In the genomic region with DNA sequence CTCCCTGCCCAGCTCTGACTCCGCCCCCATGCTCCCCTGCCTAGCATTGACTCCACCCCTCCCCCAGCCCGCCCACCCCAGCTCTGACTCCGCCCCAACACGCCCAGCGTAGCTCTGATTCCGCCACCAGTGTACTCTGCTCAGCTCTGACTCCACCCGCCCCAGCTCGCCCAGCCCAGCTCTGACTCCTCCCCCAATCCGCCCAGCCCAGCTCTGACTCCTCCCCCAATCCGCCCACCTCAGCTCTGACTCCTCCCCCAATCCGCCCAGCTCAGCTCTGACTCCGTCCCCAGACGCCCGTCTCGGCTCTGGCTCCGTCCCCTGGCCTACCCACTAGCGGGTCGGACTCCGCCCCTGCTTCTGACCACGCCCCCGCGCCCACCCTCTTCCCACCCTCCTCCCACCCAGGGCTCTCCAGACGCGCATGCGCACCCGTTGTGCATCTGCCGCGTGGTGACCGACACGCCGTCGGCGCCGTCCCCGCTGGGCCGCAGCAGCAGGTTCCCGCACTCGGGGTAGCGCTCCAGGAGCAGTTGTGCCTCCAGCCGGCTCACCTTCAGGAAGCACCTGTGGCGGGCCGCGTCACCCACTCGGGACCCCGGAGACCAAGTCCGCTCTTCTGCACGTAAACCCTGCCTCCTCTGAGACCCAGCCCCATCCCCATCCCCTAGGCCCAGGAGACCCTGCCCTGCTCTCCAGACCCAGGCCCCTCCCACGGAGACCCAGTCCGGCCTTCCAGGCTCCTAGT, we compare ENCODE assay signal across 7 cellular contexts. TPM values are rescaled to one million over a fixed set of nuclear protein-coding genes. Genes with fewer than 3 reads are reported as not detected.
DNase-seq lines count a peak whose midpoint lies in the region; ATAC-seq and TF ChIP-seq lines count a peak whose summit lies in the region.

No MANE protein-coding gene starts in this region.

- H3K9me3 ChIP-seq in OCI-LY7 (ENCODE audit: low read length), result no peaks in the 10 kb centered on the region

- no peak for TF ChIP-seq CTCF in OCI-LY7 (conservative IDR thresholded peaks at IDR 0.05; ENCODE audit: low read length)
- TF ChIP-seq CTCF in fibroblast of the aortic adventitia (IDR thresholded peaks at IDR 0.05; ENCODE audit: insufficient read depth, low read length), result no peak
- no peak for TF ChIP-seq CTCF in neural crest cell (conservative IDR thresholded peaks at IDR 0.05)

- H3K4me1 Mint-ChIP-seq in activated T-helper 1 cell treated with anti-CD3 and anti-CD28 coated beads, Interleukin-12 subunit alpha, Interleukin-12 subunit beta, Interleukin-2, Interleukin-4 antibody, amounts not matched to agents 30 ng/mL and 10 ng/mL and 1 ng/mL, durations not matched to agents 14 hours and 24 hours and 36 hours (ENCODE audit: low read depth), result peaks cover 15% of the 10 kb centered on the region
- H3K4me1 Mint-ChIP-seq in neural crest cell, result peaks cover 19% of the 10 kb centered on the region

- DNase-seq in OCI-LY7 (ENCODE audit: low spot score) (peak; percentile 22), fibroblast of the aortic adventitia (ENCODE audit: low read depth) (peak; percentile 98), neural crest cell (ENCODE audit: low read depth, low spot score) (peak; percentile 97)
- DNase-seq in activated T-helper 1 cell treated with anti-CD3 and anti-CD28 coated beads, Interleukin-12 subunit alpha, Interleukin-12 subunit beta, Interleukin-2, Interleukin-4 antibody, amounts not matched to agents 30 ng/mL and 10 ng/mL and 1 ng/mL, durations not matched to agents 14 hours and 24 hours and 36 hours (ENCODE audit: low spot score), result peak; percentile 87
- peak; percentile 88 for DNase-seq in stimulated activated naive CD4-positive, alpha-beta T cell treated with Interleukin-2 at 50 U/mL for 16 hours (lab: John Stamatoyannopoulos, UW)

- intact Hi-C loops in OCI-LY7 (cut with micrococcal nuclease; ENCODE audit: unreplicated experiment), result no loop called here
- intact Hi-C loops in activated T-helper 1 cell treated with anti-CD3 and anti-CD28 coated beads, Interleukin-12 subunit alpha, Interleukin-12 subunit beta, Interleukin-2, Interleukin-4 antibody, amounts not matched to agents 30 ng/mL and 10 ng/mL and 1 ng/mL, durations not matched to agents 14 hours and 24 hours and 36 hours (cut with micrococcal nuclease), result loop anchor here (1.0 to 2.0 kb wide), 8 partner anchors 15 to 308 kb away; partner anchors contain the start of genes CHAF1A, FSD1, MPND and UBXN6

- no peaks in the 10 kb centered on the region for H3K9me2 ChIP-seq in OCI-LY7 (ENCODE audit: insufficient read depth, low read length)

- peaks cover 5% of the 10 kb centered on the region for H3K36me3 Mint-ChIP-seq in activated T-helper 1 cell treated with anti-CD3 and anti-CD28 coated beads, Interleukin-12 subunit alpha, Interleukin-12 subunit beta, Interleukin-2, Interleukin-4 antibody, amounts not matched to agents 30 ng/mL and 10 ng/mL and 1 ng/mL, durations not matched to agents 14 hours and 24 hours and 36 hours (ENCODE audit: low read depth)
- peaks cover 2% of the 10 kb centered on the region for H3K36me3 Mint-ChIP-seq in neural crest cell (ENCODE audit: low read depth)

- H3K4me3 ChIP-seq in OCI-LY7 (ENCODE audit: low read depth, low read length, poor library complexity, severe bottlenecking), result no peak overlapping the region
- H3K4me3 ChIP-seq in fibroblast of the aortic adventitia (ENCODE audit: low read depth, low read length), result peak overlapping the region; percentile 78

- H2AFZ ChIP-seq in OCI-LY7 (ENCODE audit: low read length), result no peak overlapping the region

- peak overlapping the region; percentile 84 for H3K4me3 Mint-ChIP-seq in activated T-helper 1 cell treated with anti-CD3 and anti-CD28 coated beads, Interleukin-12 subunit alpha, Interleukin-12 subunit beta, Interleukin-2, Interleukin-4 antibody, amounts not matched to agents 30 ng/mL and 10 ng/mL and 1 ng/mL, durations not matched to agents 14 hours and 24 hours and 36 hours
- peak overlapping the region; percentile 85 for H3K4me3 Mint-ChIP-seq in neural crest cell

- peaks cover 8% of the 10 kb centered on the region for H3K4me1 ChIP-seq in OCI-LY7 (ENCODE audit: insufficient read depth, low read length, poor library complexity, severe bottlenecking)

- no TSS peak for BruUV-seq in OCI-LY7 (replicated peaks; lab: Mats Ljungman, UMichigan)

- no peaks in the 10 kb centered on the region for H3K9me3 Mint-ChIP-seq in activated T-helper 1 cell treated with anti-CD3 and anti-CD28 coated beads, Interleukin-12 subunit alpha, Interleukin-12 subunit beta, Interleukin-2, Interleukin-4 antibody, amounts not matched to agents 30 ng/mL and 10 ng/mL and 1 ng/mL, durations not matched to agents 14 hours and 24 hours and 36 hours
- H3K9me3 Mint-ChIP-seq in neural crest cell, result no peaks in the 10 kb centered on the region

- H3K27ac Mint-ChIP-seq in activated T-helper 1 cell treated with anti-CD3 and anti-CD28 coated beads, Interleukin-12 subunit alpha, Interleukin-12 subunit beta, Interleukin-2, Interleukin-4 antibody, amounts not matched to agents 30 ng/mL and 10 ng/mL and 1 ng/mL, durations not matched to agents 14 hours and 24 hours and 36 hours, result peak overlapping the region; percentile 90
- H3K27ac Mint-ChIP-seq in neural crest cell (ENCODE audit: unreplicated experiment), result no peak overlapping the region

- H3K79me2 ChIP-seq in OCI-LY7 (ENCODE audit: insufficient read depth, low read depth, low read length), result no peaks in the 10 kb centered on the region

- CTCF ChIA-PET in OCI-LY7 (lab: Charles Lee; ENCODE audit: unreplicated experiment), result no interaction called here

- no peaks in the 10 kb centered on the region for H3K36me3 ChIP-seq in OCI-LY7 (ENCODE audit: insufficient read depth, low read length)

- ATAC-seq in GM18907 (IDR thresholded peaks at IDR 0.05; ENCODE audit: unreplicated experiment) (peak; percentile 68), HG03066 (IDR thresholded peaks at IDR 0.05; ENCODE audit: low read depth, unreplicated experiment) (peak; percentile 69)

- no peaks in the 10 kb centered on the region for H4K20me1 ChIP-seq in OCI-LY7 (ENCODE audit: insufficient read depth, low read length)

- peaks cover 9% of the 10 kb centered on the region for H3K27me3 Mint-ChIP-seq in activated T-helper 1 cell treated with anti-CD3 and anti-CD28 coated beads, Interleukin-12 subunit alpha, Interleukin-12 subunit beta, Interleukin-2, Interleukin-4 antibody, amounts not matched to agents 30 ng/mL and 10 ng/mL and 1 ng/mL, durations not matched to agents 14 hours and 24 hours and 36 hours (ENCODE audit: insufficient read depth)
- H3K27me3 Mint-ChIP-seq in neural crest cell (ENCODE audit: low read depth), result peaks cover 17% of the 10 kb centered on the region

- H3K4me2 ChIP-seq in OCI-LY7 (ENCODE audit: low read length), result no peak overlapping the region

- no peak overlapping the region for H3K27ac ChIP-seq in OCI-LY7 (ENCODE audit: low read depth, low read length, poor library complexity, severe bottlenecking)

- POLR2A ChIA-PET in OCI-LY7 (lab: Charles Lee), result interaction anchor here (0.6 kb wide), 1 partner anchor 139 kb away, joined by 3 read pairs; no protein-coding TSS in a partner anchor

RNA-seq across cellular contexts. Expression of gene STAP2, which starts 10.2 kb away (rescaled TPM):
- total RNA-seq in OCI-LY7 (2014; rRNA removed; shearing (Covaris generic)), result 0.13 and 1.3 TPM in 2 replicates
- total RNA-seq in OCI-LY7 (2022) (0.57 and 1.2 TPM in 2 replicates), fibroblast of the aortic adventitia (ENCODE audit: low replicate concordance) (1.2 and 7.5 TPM in 2 replicates), neural crest cell (4.1 and 5.0 TPM in 2 replicates)
- total RNA-seq in activated T-helper 1 cell treated with anti-CD3 and anti-CD28 coated beads, Interleukin-12 subunit alpha, Interleukin-12 subunit beta, Interleukin-2, Interleukin-4 antibody, amounts not matched to agents 30 ng/mL and 10 ng/mL and 1 ng/mL, durations not matched to agents 14 hours and 24 hours and 36 hours, result 12.9 and 15.0 TPM in 2 replicates

RNA-seq across cellular contexts. Expression of gene MPND, which starts 14.9 kb away (rescaled TPM):
- 6.7 and 7.2 TPM in 2 replicates for total RNA-seq in OCI-LY7 (2014; rRNA removed; shearing (Covaris generic))
- total RNA-seq in OCI-LY7 (2022) (19.1 and 19.5 TPM in 2 replicates), fibroblast of the aortic adventitia (ENCODE audit: low replicate concordance) (5.4 and 13.2 TPM in 2 replicates), neural crest cell (45.3 and 45.6 TPM in 2 replicates)
- 15.7 and 19.3 TPM in 2 replicates for total RNA-seq in activated T-helper 1 cell treated with anti-CD3 and anti-CD28 coated beads, Interleukin-12 subunit alpha, Interleukin-12 subunit beta, Interleukin-2, Interleukin-4 antibody, amounts not matched to agents 30 ng/mL and 10 ng/mL and 1 ng/mL, durations not matched to agents 14 hours and 24 hours and 36 hours

RNA-seq across cellular contexts. Expression of gene FSD1, which starts 24.0 kb away (rescaled TPM):
- total RNA-seq in OCI-LY7 (2014; rRNA removed; shearing (Covaris generic)), result 19.8 and 20.2 TPM in 2 replicates
- total RNA-seq in OCI-LY7 (2022) (21.9 and 23.2 TPM in 2 replicates), fibroblast of the aortic adventitia (ENCODE audit: low replicate concordance) (6.3 and 7.5 TPM in 2 replicates), neural crest cell (51.9 and 53.5 TPM in 2 replicates)
- total RNA-seq in activated T-helper 1 cell treated with anti-CD3 and anti-CD28 coated beads, Interleukin-12 subunit alpha, Interleukin-12 subunit beta, Interleukin-2, Interleukin-4 antibody, amounts not matched to agents 30 ng/mL and 10 ng/mL and 1 ng/mL, durations not matched to agents 14 hours and 24 hours and 36 hours, result 39.1 and 46.5 TPM in 2 replicates

RNA-seq across cellular contexts. Expression of gene TMIGD2, which starts 26.2 kb away (rescaled TPM):
- total RNA-seq in OCI-LY7 (2014; rRNA removed; shearing (Covaris generic)), result 2.7 and 6.2 TPM in 2 replicates
- total RNA-seq in OCI-LY7 (2022) (0.44 and 0.59 TPM in 2 replicates), fibroblast of the aortic adventitia (ENCODE audit: low replicate concordance) (not detected in 2 replicates), neural crest cell (not detected in 2 replicates)
- total RNA-seq in activated T-helper 1 cell treated with anti-CD3 and anti-CD28 coated beads, Interleukin-12 subunit alpha, Interleukin-12 subunit beta, Interleukin-2, Interleukin-4 antibody, amounts not matched to agents 30 ng/mL and 10 ng/mL and 1 ng/mL, durations not matched to agents 14 hours and 24 hours and 36 hours, result 11.0 and 13.2 TPM in 2 replicates

RNA-seq across cellular contexts. Expression of gene SHD, which starts 49.4 kb away (rescaled TPM):
- not detected in 2 replicates for total RNA-seq in OCI-LY7 (2014; rRNA removed; shearing (Covaris generic))
- total RNA-seq in OCI-LY7 (2022) (not detected in 2 replicates), fibroblast of the aortic adventitia (ENCODE audit: low replicate concordance) (not detected in 2 replicates), neural crest cell (2.7 and 4.5 TPM in 2 replicates)
- not detected in 2 replicates for total RNA-seq in activated T-helper 1 cell treated with anti-CD3 and anti-CD28 coated beads, Interleukin-12 subunit alpha, Interleukin-12 subunit beta, Interleukin-2, Interleukin-4 antibody, amounts not matched to agents 30 ng/mL and 10 ng/mL and 1 ng/mL, durations not matched to agents 14 hours and 24 hours and 36 hours

Comparison
In these comparisons a context has a peak if more than half of its experiments do, and no peak if none do; other contexts are left out.
1. DNase-seq: peak in every context shown above with its lines; median percentile 98 in fibroblast of the aortic adventitia; 97 in neural crest cell; 88 in stimulated activated naive CD4-positive, alpha-beta T cell treated with Interleukin-2 at 50 U/mL for 16 hours; 87 in activated T-helper 1 cell treated with anti-CD3 and anti-CD28 coated beads, Interleukin-12 subunit alpha, Interleukin-12 subunit beta, Interleukin-2, Interleukin-4 antibody, amounts not matched to agents 30 ng/mL and 10 ng/mL and 1 ng/mL, durations not matched to agents 14 hours and 24 hours and 36 hours; 22 in OCI-LY7.